1 cellular context compared by ENCODE assay signal in the genomic region with DNA sequence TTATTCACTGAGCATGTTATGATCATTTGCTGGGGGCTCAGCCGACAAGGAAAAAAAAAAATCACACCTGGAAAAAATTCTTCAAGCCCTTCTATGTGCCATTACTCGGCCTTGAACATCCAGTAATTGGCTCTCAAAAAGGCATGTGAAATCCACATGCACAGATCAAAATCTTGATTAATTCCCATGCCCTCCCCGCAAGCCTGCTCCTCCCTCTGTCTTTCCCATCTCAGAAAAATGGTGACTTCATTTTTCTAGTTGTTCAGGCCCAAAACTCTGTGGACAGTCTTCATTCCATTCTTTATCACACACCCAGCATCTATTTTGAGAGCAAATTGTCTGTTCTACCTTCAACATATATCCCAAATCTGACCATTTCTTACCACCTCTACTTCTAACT.
TF ChIP-seq lines count a peak whose summit lies in the region.

No MANE protein-coding gene starts in this region.

TF ChIP-seq in IMR-90, 13 proteins besides CTCF, POLR2A, EP300 and RAD21:
- TF ChIP-seq MAZ (IDR thresholded peaks at IDR 0.05; ENCODE audit: borderline replicate concordance, low read depth, low read length): no peak
- TF ChIP-seq CEBPB (IDR thresholded peaks at IDR 0.05; ENCODE audit: low read depth, low read length): no peak
- TF ChIP-seq, protein P1, sequence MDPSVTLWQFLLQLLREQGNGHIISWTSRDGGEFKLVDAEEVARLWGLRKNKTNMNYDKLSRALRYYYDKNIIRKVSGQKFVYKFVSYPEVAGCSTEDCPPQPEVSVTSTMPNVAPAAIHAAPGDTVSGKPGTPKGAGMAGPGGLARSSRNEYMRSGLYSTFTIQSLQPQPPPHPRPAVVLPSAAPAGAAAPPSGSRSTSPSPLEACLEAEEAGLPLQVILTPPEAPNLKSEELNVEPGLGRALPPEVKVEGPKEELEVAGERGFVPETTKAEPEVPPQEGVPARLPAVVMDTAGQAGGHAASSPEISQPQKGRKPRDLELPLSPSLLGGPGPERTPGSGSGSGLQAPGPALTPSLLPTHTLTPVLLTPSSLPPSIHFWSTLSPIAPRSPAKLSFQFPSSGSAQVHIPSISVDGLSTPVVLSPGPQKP (IDR thresholded peaks at IDR 0.05; ENCODE audit: borderline replicate concordance, low read depth, low read length): no peak
- no peak for TF ChIP-seq MXI1 (IDR thresholded peaks at IDR 0.05; ENCODE audit: borderline replicate concordance, low read depth, low read length)
- no peak for TF ChIP-seq NFE2L2 (IDR thresholded peaks at IDR 0.05; ENCODE audit: low read depth, low read length)
- TF ChIP-seq, protein P2, sequence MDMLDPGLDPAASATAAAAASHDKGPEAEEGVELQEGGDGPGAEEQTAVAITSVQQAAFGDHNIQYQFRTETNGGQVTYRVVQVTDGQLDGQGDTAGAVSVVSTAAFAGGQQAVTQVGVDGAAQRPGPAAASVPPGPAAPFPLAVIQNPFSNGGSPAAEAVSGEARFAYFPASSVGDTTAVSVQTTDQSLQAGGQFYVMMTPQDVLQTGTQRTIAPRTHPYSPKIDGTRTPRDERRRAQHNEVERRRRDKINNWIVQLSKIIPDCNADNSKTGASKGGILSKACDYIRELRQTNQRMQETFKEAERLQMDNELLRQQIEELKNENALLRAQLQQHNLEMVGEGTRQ (IDR thresholded peaks at IDR 0.05; ENCODE audit: low read depth, low read length): no peak
- no peak for TF ChIP-seq SMC3 (IDR thresholded peaks at IDR 0.05; ENCODE audit: low read depth, low read length)
- no peak for TF ChIP-seq MAFK (IDR thresholded peaks at IDR 0.05; ENCODE audit: low read depth, low read length)
- no peak for TF ChIP-seq RCOR1 (IDR thresholded peaks at IDR 0.05; ENCODE audit: insufficient replicate concordance, low read length)
- TF ChIP-seq FOS (IDR thresholded peaks at IDR 0.05; ENCODE audit: low read depth, low read length): no peak
- no peak for TF ChIP-seq BHLHE40 (IDR thresholded peaks at IDR 0.05; ENCODE audit: low read depth, low read length)
- TF ChIP-seq RFX5 (IDR thresholded peaks at IDR 0.05; ENCODE audit: low read depth, low read length): no peak
- no peak for TF ChIP-seq CHD1 (IDR thresholded peaks at IDR 0.05; ENCODE audit: low read depth, low read length)
